ENCODE assay signal across 8 cellular contexts in genomic region chr15:40440300-40441011, GRCh38. TPM values are rescaled to one million over a fixed set of nuclear protein-coding genes. Genes with fewer than 3 reads are reported as not detected.
DNase-seq lines count a peak whose midpoint lies in the region; ATAC-seq, FAIRE-seq and TF ChIP-seq lines count a peak whose summit lies in the region.

TSS of gene BAHD1 (plus strand) at chr15:40440953. CDS start at chr15:40458465, 17,512 bp downstream.

- H3K4me3 ChIP-seq in left ventricle myocardium inferior (peak within 1 kb of the TSS; percentile 96), prostate gland (peak within 1 kb of the TSS; percentile 84 to 92)

- H3K4me1 ChIP-seq in left ventricle myocardium inferior (peaks cover 87% of the 10 kb centered on the region), prostate gland (replicated peaks) (no peaks in the 10 kb centered on the region)

- TF ChIP-seq CTCF in GM13976 (IDR thresholded peaks at IDR 0.05; ENCODE audit: borderline replicate concordance, control extremely low read depth, extremely low read depth, insufficient read depth, missing control alignments) (no peak), left ventricle myocardium inferior (IDR thresholded peaks at IDR 0.05; ENCODE audit: borderline replicate concordance) (no peak), prostate gland (IDR thresholded peaks at IDR 0.05) (no peak)

- H3K9me3 ChIP-seq in left ventricle myocardium inferior (replicated peaks) (no peaks in the 10 kb centered on the region), prostate gland (no peaks in the 10 kb centered on the region)

- WGBS in prostate gland, result under 1% methylated on average over 39 of the region's 54 CpGs

- no peaks in the 10 kb centered on the region for H3K36me3 ChIP-seq in left ventricle myocardium inferior
- no peaks in the 10 kb centered on the region for H3K36me3 ChIP-seq in prostate gland

- peak; percentile 54 for TF ChIP-seq POLR2A in prostate gland (IDR thresholded peaks at IDR 0.05)

- DNase-seq in GM13976 (ENCODE audit: low spot score) (peak; percentile 100), NCI-H146 treated with DMSO at 0.1 percent for 48 hours (lab: John Stamatoyannopoulos, UW; ENCODE audit: unreplicated experiment) (peak; percentile 62), amniotic stem cell (lab: John Stamatoyannopoulos, UW) (peak; percentile 77), left ventricle myocardium inferior (peak; percentile 98), prostate gland (ENCODE audit: low spot score) (peak; percentile 95), urothelium cell line (ENCODE audit: low spot score) (peak; percentile 100)

- peak within 1 kb of the TSS; percentile 84 for H3K27ac ChIP-seq in left ventricle myocardium inferior (replicated peaks)
- peak within 1 kb of the TSS; percentile 68 to 69 for H3K27ac ChIP-seq in prostate gland

- H3K27me3 ChIP-seq in left ventricle myocardium inferior (ENCODE audit: low read depth), result peaks cover 25% of the 10 kb centered on the region
- H3K27me3 ChIP-seq in prostate gland (replicated peaks; ENCODE audit: insufficient read depth), result no peaks in the 10 kb centered on the region

- ATAC-seq in HG02870 (IDR thresholded peaks at IDR 0.05; ENCODE audit: unreplicated experiment), result peak; percentile 88

- in situ Hi-C loops in GM13976 (cut with MboI; ENCODE audit: low sequenced_read_pairs, unreplicated experiment), result no loop called here

- intact Hi-C loops in T-helper 1 cell treated with Interleukin-12 subunit alpha and Interleukin-12 subunit beta and Interleukin-4 antibody, amounts not matched to agents 30 ng/mL and 1 ng/mL, for 36 hours (cut with micrococcal nuclease), result loop anchor here (1.0 to 5.0 kb wide), 6 partner anchors 14 to 278 kb away; partner anchors contain the start of genes BUB1B, INAFM2 and RPUSD2
- intact Hi-C loops in left ventricle myocardium inferior (cut with micrococcal nuclease) (no loop called here), prostate gland (cut with DNase I) (loop anchor here (5.0 kb wide), 1 partner anchor 127 kb away; the partner anchor contains the start of genes CCDC32 and RPUSD2)

- no peak for FAIRE-seq in urothelium cell line (lab: Jason Lieb, UNC)

RNA-seq across cellular contexts. Expression of gene BAHD1, which starts in this region (rescaled TPM):
- 25.4 and 27.3 TPM in 2 replicates for total RNA-seq in T-helper 1 cell treated with Interleukin-12 subunit alpha and Interleukin-12 subunit beta and Interleukin-4 antibody, amounts not matched to agents 30 ng/mL and 1 ng/mL, for 36 hours
- 17.1 TPM for total RNA-seq in left ventricle myocardium inferior
- total RNA-seq in prostate gland, result 10 to 100 TPM; 17.0 to 39.4 TPM

Comparison
In these comparisons a context has a peak if more than half of its experiments do, and no peak if none do; other contexts are left out.
1. Peak in every context shown above with its lines: DNase-seq, ATAC-seq, H3K4me3 ChIP-seq and H3K27ac ChIP-seq.